20 cellular contexts compared by ENCODE assay signal in the genomic region with DNA sequence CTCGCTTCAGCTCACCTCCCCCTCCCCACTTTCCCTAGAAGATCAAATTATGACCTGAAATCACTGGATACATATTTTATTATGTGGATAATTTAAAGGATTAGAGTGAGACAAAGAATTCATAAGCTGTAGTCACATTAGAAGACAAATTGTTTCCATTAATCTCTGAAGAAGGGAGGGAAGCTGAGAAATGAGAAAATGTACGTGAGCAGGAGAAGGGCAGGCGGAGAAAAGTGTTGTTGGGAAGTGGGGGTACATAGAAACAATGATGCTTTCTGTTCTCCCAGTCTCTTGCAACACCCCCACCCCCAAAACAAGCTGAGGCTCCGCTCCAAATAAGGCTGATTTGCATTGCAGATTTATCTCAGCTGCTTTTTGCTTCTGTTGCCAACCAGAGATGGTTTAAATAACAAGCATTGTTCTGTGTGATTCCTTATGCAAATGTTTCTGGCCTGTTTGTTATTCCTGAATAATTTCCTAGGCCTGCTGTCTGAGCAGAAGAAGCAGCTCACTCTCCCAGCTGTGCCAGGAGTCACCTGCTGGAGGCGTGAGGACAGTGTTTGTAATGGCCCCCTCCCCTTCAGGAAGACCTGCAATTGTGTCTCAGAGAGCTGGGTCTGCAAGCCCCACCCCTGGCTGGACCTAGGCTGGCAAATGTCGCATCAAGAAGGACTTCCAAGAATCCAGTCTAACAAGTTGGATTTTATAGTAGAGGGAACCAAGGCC.
DNase-seq lines count a peak whose midpoint lies in the region; ATAC-seq, FAIRE-seq and TF ChIP-seq lines count a peak whose summit lies in the region.
"Had no signal": no experiment of that assay in that cellular context is flagged by ENCODE, and none has a peak within 500 bp of the region (broad histone marks: within the 10 kb centered on the region; RNA-seq: fewer than 3 reads in every experiment).

No MANE protein-coding gene starts in this region.

- 0 out of 2 replicates have a peak, but pooled peaks cover 11% of the 10 kb centered on the region for H3K9me2 ChIP-seq in GM23338 (ENCODE audit: insufficient read depth)

- no peaks in the 10 kb centered on the region for H3K79me2 ChIP-seq in GM23338 (replicated peaks; ENCODE audit: insufficient read depth)

- H3K4me1 ChIP-seq in GM23338 (ENCODE audit: insufficient read depth) = peaks cover 60% of the 10 kb centered on the region
- H3K4me1 ChIP-seq: gastrocnemius medialis, pancreas, vagina had no signal

- peak overlapping the region; percentile 71 for H3K27ac ChIP-seq in GM23338 (ENCODE audit: low read depth)
- H3K27ac ChIP-seq: gastrocnemius medialis, pancreas, vagina, VCaP had no signal

- no peaks in the 10 kb centered on the region for H3K36me3 ChIP-seq in GM23338 (ENCODE audit: insufficient read depth)
- H3K36me3 ChIP-seq: gastrocnemius medialis, pancreas, vagina had no signal

- no peaks in the 10 kb centered on the region for H3F3A ChIP-seq in GM23338 (replicated peaks; ENCODE audit: low read depth)

- no peaks in the 10 kb centered on the region for H4K20me1 ChIP-seq in GM23338 (replicated peaks; ENCODE audit: insufficient read depth)

- H3K27me3 Mint-ChIP-seq in GM23338 (ENCODE audit: insufficient read depth, low read depth, poor library complexity) = peaks cover 28% of the 10 kb centered on the region
- H3K27me3 Mint-ChIP-seq: activated naive CD8-positive, alpha-beta T cell treated with anti-CD3 and anti-CD28 coated beads, Interleukin-2, amount 50 U/mL, for 24 hours had no signal

- TF ChIP-seq POLR2A in H54 (IDR thresholded peaks at IDR 0.05; ENCODE audit: low read depth, low read length) = no peak

- H3K4me2 ChIP-seq in GM23338 = peak overlapping the region; percentile 53

- H3K4me3 Mint-ChIP-seq in GM23338 = peak overlapping the region; percentile 45
- H3K4me3 Mint-ChIP-seq: activated naive CD8-positive, alpha-beta T cell treated with anti-CD3 and anti-CD28 coated beads, Interleukin-2, amount 50 U/mL, for 24 hours; B cell had no signal

- H3K27ac Mint-ChIP-seq in GM23338 = peak overlapping the region; percentile 85
- H3K27ac Mint-ChIP-seq: activated naive CD8-positive, alpha-beta T cell treated with anti-CD3 and anti-CD28 coated beads, Interleukin-2, amount 50 U/mL, for 24 hours; B cell had no signal

- H3K4me1 Mint-ChIP-seq in GM23338 = peaks cover 69% of the 10 kb centered on the region
- H3K4me1 Mint-ChIP-seq: activated naive CD8-positive, alpha-beta T cell treated with anti-CD3 and anti-CD28 coated beads, Interleukin-2, amount 50 U/mL, for 24 hours; B cell had no signal

- H2AFZ ChIP-seq in GM23338 = no peak overlapping the region

- H3K4me3 ChIP-seq in GM23338 = peak overlapping the region; percentile 34
- H3K4me3 ChIP-seq: gastrocnemius medialis, pancreas, vagina had no signal

- DNase-seq in GM23338 (ENCODE audit: low spot score) (peak; percentile 91), amygdala (lab: John Stamatoyannopoulos, UW) (peak in 54 of 56 donors; percentile 29 to 94 (median 78)), iPS DF 4.7 (ENCODE audit: extremely low read depth, low spot score) (peak; percentile 69), pons (ENCODE audit: low spot score) (peak; percentile 99), H54 (ENCODE audit: insufficient read length, low spot score) (no peak), NCI-H1694 (lab: John Stamatoyannopoulos, UW) (no peak)
- no peak for DNase-seq in activated CD4-positive, CD25-positive, alpha-beta regulatory T cell treated with anti-CD3 and anti-CD28 coated beads, Interleukin-2, amount 50 U/mL, for 72 hours
- DNase-seq: activated naive CD8-positive, alpha-beta T cell treated with anti-CD3 and anti-CD28 coated beads, Interleukin-2, amount 50 U/mL, for 24 hours; DND-41; gastrocnemius medialis; NCI-H146; NCI-H510A; pancreas; stimulated activated naive CD4-positive, alpha-beta T cell treated with Interleukin-2 at 50 U/mL for 16 hours had no signal

- no peak for FAIRE-seq in H54 (lab: Jason Lieb, UNC)
- FAIRE-seq: endothelial cell of umbilical vein, pancreas had no signal

- ATAC-seq in GM23338 (peak; percentile 86), GM21423 (IDR thresholded peaks at IDR 0.05; ENCODE audit: unreplicated experiment) (no peak)
- ATAC-seq: activated naive CD8-positive, alpha-beta T cell treated with anti-CD3 and anti-CD28 coated beads, Interleukin-2, amount 50 U/mL, for 24 hours; gastrocnemius medialis; Panc1; pancreas had no signal

- no peaks in the 10 kb centered on the region for H3K36me3 Mint-ChIP-seq in GM23338 (ENCODE audit: low read depth)

- H3K27me3 ChIP-seq in GM23338 (ENCODE audit: insufficient read depth) = peaks cover 13% of the 10 kb centered on the region; the same call in 1 of the 2 replicates
- H3K27me3 ChIP-seq: gastrocnemius medialis, pancreas, vagina had no signal

- peak; percentile 31 to 44 for TF ChIP-seq CTCF in GM23338 (conservative IDR thresholded peaks at IDR 0.05; ENCODE audit: low read depth in 2 of 2)

- no peaks in the 10 kb centered on the region for H3K9me3 Mint-ChIP-seq in GM23338
- H3K9me3 Mint-ChIP-seq: activated naive CD8-positive, alpha-beta T cell treated with anti-CD3 and anti-CD28 coated beads, Interleukin-2, amount 50 U/mL, for 24 hours had no signal

TF ChIP-seq in GM23338, 12 proteins besides CTCF, POLR2A, EP300 and RAD21:
- TF ChIP-seq STAT1 (IDR thresholded peaks at IDR 0.05; ENCODE audit: unreplicated experiment) = no peak
- TF ChIP-seq ZNF462 (CRISPR knock-in tag; IDR thresholded peaks at IDR 0.05) = peak; percentile 61
- TF ChIP-seq ZNF114 (CRISPR knock-in tag; IDR thresholded peaks at IDR 0.05) = 0 out of 2 replicates have a peak, but pooled peaks have one; percentile 87
- TF ChIP-seq NANOG (IDR thresholded peaks at IDR 0.05; ENCODE audit: borderline replicate concordance) = no peak
- peak; percentile 50 for TF ChIP-seq CREB1 (CRISPR knock-in tag; IDR thresholded peaks at IDR 0.05; ENCODE audit: low read depth)
- TF ChIP-seq ETS1 (IDR thresholded peaks at IDR 0.05) = no peak

Comparison
In these comparisons a context has a peak if more than half of its experiments do, and no peak if none do; other contexts are left out.
1. DNase-seq: peak in GM23338 (single experiment), amygdala (54 of 56), iPS DF 4.7 (single experiment) and pons (single experiment); none in H54 (single experiment), NCI-H1694 (single experiment) and activated CD4-positive, CD25-positive, alpha-beta regulatory T cell treated with anti-CD3 and anti-CD28 coated beads, Interleukin-2, amount 50 U/mL, for 72 hours (single experiment).